Comparison of ENCODE assay signal across 1 cellular context in genomic region chr3:186614597-186615483, GRCh38.
A peak's percentile ranks its signal among the peaks of the same experiment; 100 is the strongest.
TF ChIP-seq lines count a peak whose summit lies in the region.

No MANE protein-coding gene starts in this region.

TF ChIP-seq in HepG2, 621 proteins besides CTCF, POLR2A, EP300 and RAD21 (continued from another document):
- TF ChIP-seq HNF1A (IDR thresholded peaks at IDR 0.05; ENCODE audit: low read depth) (no peak), HNF1A (CRISPR knock-in tag; IDR thresholded peaks at IDR 0.05; ENCODE audit: borderline replicate concordance) (peak; percentile 46; the same call in 1 of the 2 replicates), IRX3 (CRISPR knock-in tag; IDR thresholded peaks at IDR 0.05; ENCODE audit: borderline replicate concordance, low read depth) (peak; percentile 78; the same call in 1 of the 2 replicates), ZNF501 (CRISPR knock-in tag; IDR thresholded peaks at IDR 0.05) (peak; percentile 57), BHLHE40 (IDR thresholded peaks at IDR 0.05; ENCODE audit: low read length) (peak; percentile 49; the same call in 1 of the 2 replicates), MED13 (CRISPR knock-in tag; IDR thresholded peaks at IDR 0.05) (0 out of 2 replicates have a peak, but pooled peaks have one; percentile 10), FOXJ3 (CRISPR knock-in tag; IDR thresholded peaks at IDR 0.05; ENCODE audit: borderline replicate concordance) (no peak), ZBTB26 (CRISPR knock-in tag; IDR thresholded peaks at IDR 0.05; ENCODE audit: borderline replicate concordance) (no peak)
